1 cellular context compared by ENCODE assay signal in genomic region chr7:1151653-1152425, GRCh38.
TF ChIP-seq lines count a peak whose summit lies in the region.

No MANE protein-coding gene starts in this region.

TF ChIP-seq in IMR-90, 13 proteins besides CTCF, POLR2A, EP300 and RAD21:
- TF ChIP-seq SMC3 (IDR thresholded peaks at IDR 0.05; ENCODE audit: low read depth, low read length) (no peak), NFE2L2 (IDR thresholded peaks at IDR 0.05; ENCODE audit: low read depth, low read length) (no peak), CEBPB (IDR thresholded peaks at IDR 0.05; ENCODE audit: low read depth, low read length) (no peak)
